In genomic region chr3:15354485-15354884, GRCh38 we compare ENCODE assay signal across 22 cellular contexts.
"Had no signal": no experiment of that assay in that cellular context is flagged by ENCODE, and none has a peak within 500 bp of the region (broad histone marks: within the 10 kb centered on the region; RNA-seq: fewer than 3 reads in every experiment).

No MANE protein-coding gene starts in this region.

- H3K9me3 ChIP-seq: gastrocnemius medialis, pancreas, thoracic aorta had no signal

- H3K4me3 Mint-ChIP-seq: mesothelial cell of epicardium, nephron had no signal

- H3K27ac ChIP-seq: gastrocnemius medialis, pancreas, stomach, thoracic aorta, transverse colon, uterus had no signal

- H3K4me3 ChIP-seq: gastrocnemius medialis, pancreas, stomach, thoracic aorta, transverse colon, uterus had no signal

- FAIRE-seq: endometrium, pancreas, small intestine had no signal

- H3K27ac Mint-ChIP-seq: mesothelial cell of epicardium, nephron, progenitor cell of endocrine pancreas had no signal

- H3K4me1 ChIP-seq: gastrocnemius medialis, stomach, transverse colon, uterus had no signal

- DNase-seq: cortex of kidney; effector memory CD4-positive, alpha-beta T cell; gastrocnemius medialis; glutamatergic neuron; islet precursor cell; occipital lobe; pancreas; right cardiac atrium; small intestine; stimulated activated CD4-positive, alpha-beta T cell treated with anti-CD3 and anti-CD28 coated beads, Interleukin-12 subunit alpha, Interleukin-12 subunit beta, amount 100 ng/mL, for 4 hours; stimulated activated naive CD4-positive, alpha-beta T cell; stomach; substantia nigra; transverse colon; uterus had no signal

- H3K36me3 ChIP-seq: gastrocnemius medialis, pancreas, stomach, thoracic aorta, transverse colon, uterus had no signal

- H3K27me3 ChIP-seq: gastrocnemius medialis, pancreas, stomach, transverse colon, uterus had no signal

- H3K27me3 Mint-ChIP-seq: progenitor cell of endocrine pancreas had no signal

- ATAC-seq: esophagus mucosa, gastrocnemius medialis, left lobe of liver, pancreas, right cardiac atrium had no signal
